Comparison of ENCODE assay signal across 13 cellular contexts in the genomic region with DNA sequence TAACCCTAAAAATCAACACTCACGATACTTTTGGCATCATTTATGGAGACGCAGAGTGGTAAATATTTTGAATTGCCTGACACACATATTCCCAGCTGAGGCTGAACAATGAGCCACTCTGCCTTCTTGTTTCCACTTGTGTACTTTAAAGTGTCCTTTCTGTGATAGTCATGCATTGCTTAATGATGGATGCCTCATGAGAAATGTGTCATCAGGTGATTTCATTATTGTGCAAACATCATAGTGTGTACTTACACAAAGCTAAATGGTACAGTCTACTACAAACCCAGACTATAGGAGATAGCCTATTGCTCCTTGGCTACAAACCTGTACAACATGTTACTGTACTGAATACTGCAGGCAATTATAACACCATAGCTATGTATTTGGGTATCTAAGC. TPM values are rescaled to one million over a fixed set of nuclear protein-coding genes. Genes with fewer than 3 reads are reported as not detected.
DNase-seq lines count a peak whose midpoint lies in the region; ATAC-seq, FAIRE-seq and TF ChIP-seq lines count a peak whose summit lies in the region.
"Had no signal": no experiment of that assay in that cellular context is flagged by ENCODE, and none has a peak within 500 bp of the region (broad histone marks: within the 10 kb centered on the region; RNA-seq: fewer than 3 reads in every experiment).

No MANE protein-coding gene starts in this region.

- H3K9ac ChIP-seq in keratinocyte (ENCODE audit: control insufficient read depth, extremely low read depth, insufficient read depth, low read length), result no peak overlapping the region

- TF ChIP-seq EP300 in ovary (IDR thresholded peaks at IDR 0.05), result no peak

- H4K20me1 ChIP-seq in keratinocyte (ENCODE audit: control insufficient read depth, extremely low read depth, insufficient read depth, low read length), result no peaks in the 10 kb centered on the region

- H3K27ac ChIP-seq in keratinocyte (ENCODE audit: control insufficient read depth, insufficient read depth, low read length), result no peak overlapping the region
- H3K27ac ChIP-seq in ovary, result no peak overlapping the region
- no peak overlapping the region for H3K27ac ChIP-seq in thyroid gland

- WGBS in ovary, 3 donors, result 46 to 71% (median 52%) methylated on average over 2 of the region's 2 CpGs
- WGBS in thyroid gland, 2 donors, result 92 to 95% methylated on average over 2 of the region's 2 CpGs

- dilution Hi-C loops in keratinocyte (cut with MboI; ENCODE audit: extremely low pct_ligation_motif_present, low sequenced_read_pairs), result no loop called here

- H3K4me3 ChIP-seq in BJ (ENCODE audit: low read depth, low read length) (no peak overlapping the region), keratinocyte (ENCODE audit: control insufficient read depth in 2 of 3, extremely low read depth in 1 of 3, insufficient read depth in 2 of 3, low read depth in 1 of 3, low read length in 3 of 3) (no peak overlapping the region), ovary (no peak overlapping the region), thyroid gland (replicated peaks in 1 of 3) (no peak overlapping the region)

- TF ChIP-seq CTCF in BJ (IDR thresholded peaks at IDR 0.05; ENCODE audit: insufficient read depth, low read depth, low read length), result no peak
- TF ChIP-seq CTCF in keratinocyte (optimal IDR thresholded peaks at IDR 0.05 in 1 of 3, IDR thresholded peaks at IDR 0.05 in 1 of 3, conservative IDR thresholded peaks at IDR 0.05 in 1 of 3; ENCODE audit: extremely low read depth in 1 of 3, insufficient read depth in 2 of 3, low read length in 3 of 3), result no peak
- TF ChIP-seq CTCF in ovary (IDR thresholded peaks at IDR 0.05), result no peak
- no peak for TF ChIP-seq CTCF in thyroid gland (IDR thresholded peaks at IDR 0.05)

- TF ChIP-seq POLR2A in ovary (IDR thresholded peaks at IDR 0.05) (no peak), thyroid gland (IDR thresholded peaks at IDR 0.05) (no peak)

- peak; percentile 67 for FAIRE-seq in keratinocyte (lab: Jason Lieb, UNC)

- H2AFZ ChIP-seq in keratinocyte (ENCODE audit: control insufficient read depth, low read length), result no peak overlapping the region

- peaks cover 12% of the 10 kb centered on the region for H3K4me1 ChIP-seq in keratinocyte (ENCODE audit: control insufficient read depth, extremely low read depth, insufficient read depth, low read length)
- no peaks in the 10 kb centered on the region for H3K4me1 ChIP-seq in ovary (ENCODE audit: insufficient read depth)
- H3K4me1 ChIP-seq in thyroid gland, result no peaks in the 10 kb centered on the region

- no peaks in the 10 kb centered on the region for H3K79me2 ChIP-seq in keratinocyte (ENCODE audit: control insufficient read depth, insufficient read depth, low read length)

- POLR2A ChIA-PET in BJ (lab: Charles Lee), result no interaction called here

- DNase-seq in BJ (ENCODE audit: low read depth) (peak; percentile 26), HuH-7 (ENCODE audit: low spot score) (peak; percentile 1), amniotic epithelial cell (ENCODE audit: low read depth) (peak; percentile 92), keratinocyte (ENCODE audit: low read depth, low spot score) (peak; percentile 25), ovary (no peak), thyroid gland (no peak)
- DNase-seq: caudate nucleus, DND-41, NCI-H446 treated with DMSO at 0.1 percent for 48 hours, nephron progenitor cell, T-helper 2 cell had no signal

- H3K9me3 ChIP-seq in keratinocyte (ENCODE audit: control insufficient read depth, low read depth, low read length) (no peaks in the 10 kb centered on the region), ovary (no peaks in the 10 kb centered on the region), thyroid gland (no peaks in the 10 kb centered on the region)

- no peaks in the 10 kb centered on the region for H3K9me1 ChIP-seq in keratinocyte (ENCODE audit: control insufficient read depth, extremely low read depth, insufficient read depth, low read length)

- CTCF ChIA-PET in BJ (lab: Yijun Ruan, JAX), result interaction anchor here (0.6 kb wide), 2 partner anchors 180 to 583 kb away, joined by 3 to 4 read pairs; no protein-coding TSS in a partner anchor

- intact Hi-C loops in ovary (cut with DNase I), result no loop called here
- intact Hi-C loops in thyroid gland (cut with DNase I), result no loop called here

- no peak for ATAC-seq in GM18517 (IDR thresholded peaks at IDR 0.05; ENCODE audit: unreplicated experiment)
- no peak for ATAC-seq in GM21423 (IDR thresholded peaks at IDR 0.05; ENCODE audit: unreplicated experiment)

- H3K4me2 ChIP-seq in keratinocyte (ENCODE audit: control insufficient read depth, extremely low read depth, insufficient read depth, low read depth, low read length), result no peak overlapping the region

- H3K27me3 ChIP-seq in BJ (ENCODE audit: control insufficient read depth, insufficient read depth, low read length) (no peaks in the 10 kb centered on the region), keratinocyte (ENCODE audit: control insufficient read depth, extremely low read depth, insufficient read depth, low read length) (no peaks in the 10 kb centered on the region), ovary (no peaks in the 10 kb centered on the region), thyroid gland (no peaks in the 10 kb centered on the region)

- H3K36me3 ChIP-seq in BJ (ENCODE audit: control insufficient read depth, insufficient read depth, low read length), result no peaks in the 10 kb centered on the region; the same call in 1 of the 2 replicates
- no peaks in the 10 kb centered on the region for H3K36me3 ChIP-seq in keratinocyte (ENCODE audit: control insufficient read depth in 2 of 2, extremely low read depth in 1 of 2, insufficient read depth in 2 of 2, low read length in 2 of 2)
- H3K36me3 ChIP-seq in ovary, result no peaks in the 10 kb centered on the region
- H3K36me3 ChIP-seq in thyroid gland, result peaks cover 0 to 8% of the 10 kb centered on the region in 2 donors

RNA-seq across cellular contexts. Expression of a gene that starts 44.2 kb away (rescaled TPM):
- 2.6 and 7.8 TPM in 2 replicates for polyA plus RNA-seq in BJ (2011; rRNA removed)
- 2.7 and 3.1 TPM in 2 replicates for polyA minus RNA-seq in BJ (2011; rRNA and poly(A)+ RNA removed)
- polyA plus RNA-seq in keratinocyte, result 6.9 to 12.4 TPM (median 7.0 TPM) in 3 replicates
- 7.5 TPM for polyA plus RNA-seq in keratinocyte (2011; ENCODE audit: low read depth)
- 4.3 and 9.6 TPM in 2 replicates for polyA plus RNA-seq in keratinocyte (2011; cell fraction: cytosol; rRNA removed)
- 11.8 and 14.6 TPM in 2 replicates for polyA plus RNA-seq in keratinocyte (2011; cell fraction: nucleus; rRNA removed)
- polyA plus RNA-seq in keratinocyte (2012; ENCODE audit: low replicate concordance), result 6.3 and 9.9 TPM in 2 replicates
- polyA minus RNA-seq in keratinocyte, result 2.0 to 12.9 TPM (median 4.6 TPM) in 3 replicates
- 9.0 TPM for polyA minus RNA-seq in keratinocyte (2011; cell fraction: cytosol; rRNA and poly(A)+ RNA removed)
- 8.1 and 18.7 TPM in 2 replicates for polyA minus RNA-seq in keratinocyte (2011; cell fraction: nucleus; rRNA and poly(A)+ RNA removed)
- 10 to 100 TPM; 14.2 to 23.5 (median 20.1) TPM for total RNA-seq in ovary
- polyA plus RNA-seq in ovary, result 10 to 100 TPM in 1 of 2 donors, 1 to 10 TPM in 1; 5.6 to 13.9 TPM
- total RNA-seq in thyroid gland, result 10 to 100 TPM; 18.4 to 25.0 (median 22.8) TPM

RNA-seq across cellular contexts. Expression of a gene that starts 44.3 kb away (rescaled TPM):
- polyA plus RNA-seq in BJ (2011; rRNA removed) (8.1 and 13.2 TPM in 2 replicates), keratinocyte (7.9 to 17.1 TPM (median 15.0 TPM) in 3 replicates), ovary (10 to 100 TPM; 22.3 to 23.0 TPM)
- polyA minus RNA-seq in BJ (2011; rRNA and poly(A)+ RNA removed), result 3.6 and 6.2 TPM in 2 replicates
- polyA plus RNA-seq in keratinocyte (2011; ENCODE audit: low read depth), result 57.7 TPM
- polyA plus RNA-seq in keratinocyte (2011; cell fraction: cytosol; rRNA removed), result 4.7 and 10.5 TPM in 2 replicates
- polyA plus RNA-seq in keratinocyte (2011; cell fraction: nucleus; rRNA removed), result 18.3 and 25.2 TPM in 2 replicates
- 7.6 and 15.6 TPM in 2 replicates for polyA plus RNA-seq in keratinocyte (2012; ENCODE audit: low replicate concordance)
- polyA minus RNA-seq in keratinocyte, result 1.2 to 7.2 TPM (median 4.1 TPM) in 3 replicates
- 5.2 TPM for polyA minus RNA-seq in keratinocyte (2011; cell fraction: cytosol; rRNA and poly(A)+ RNA removed)
- 3.3 and 4.7 TPM in 2 replicates for polyA minus RNA-seq in keratinocyte (2011; cell fraction: nucleus; rRNA and poly(A)+ RNA removed)
- total RNA-seq in ovary (10 to 100 TPM; 12.9 to 15.3 (median 15.0) TPM), thyroid gland (10 to 100 TPM; 29.8 to 61.4 (median 32.2) TPM)

RNA-seq across cellular contexts. Expression of a gene that starts 48.2 kb away (rescaled TPM):
- polyA plus RNA-seq in BJ (2011; rRNA removed) (0.04 TPM in 1 of 2 replicates, not detected in the other), keratinocyte (0.04 TPM in 2 of 3 replicates, not detected in the other), ovary (under 1 TPM; 0.01 to 0.25 TPM)
- polyA minus RNA-seq in BJ (2011; rRNA and poly(A)+ RNA removed), result 0.09 TPM in 1 of 2 replicates, not detected in the other
- polyA plus RNA-seq in keratinocyte (2011; ENCODE audit: low read depth), result 0.07 TPM
- not detected in 2 replicates for polyA plus RNA-seq in keratinocyte (2011; cell fraction: cytosol; rRNA removed)
- 0.23 TPM in 2 replicates for polyA plus RNA-seq in keratinocyte (2011; cell fraction: nucleus; rRNA removed)
- polyA plus RNA-seq in keratinocyte (2012; ENCODE audit: low replicate concordance), result 0.10 TPM in 1 of 2 replicates, not detected in the other
- polyA minus RNA-seq in keratinocyte, result 0.22 TPM in 1 of 3 replicates, not detected in the others
- not detected for polyA minus RNA-seq in keratinocyte (2011; cell fraction: cytosol; rRNA and poly(A)+ RNA removed)
- polyA minus RNA-seq in keratinocyte (2011; cell fraction: nucleus; rRNA and poly(A)+ RNA removed), result 0.11 and 0.31 TPM in 2 replicates
- total RNA-seq in ovary (under 1 TPM in 3 of 7 donors, not detected in 4; under 0.01 to 0.28 (median 0.12) TPM), thyroid gland (1 to 10 TPM in 3 of 4 donors, under 1 TPM in 1; 0.81 to 9.4 (median 4.4) TPM)

Comparison
In these comparisons a context has a peak if more than half of its experiments do, and no peak if none do; other contexts are left out.
1. DNase-seq: peak in BJ (single experiment), HuH-7 (single experiment), amniotic epithelial cell (single experiment) and keratinocyte (single experiment); none in ovary (0 of 5) and thyroid gland (0 of 2).